9 cellular contexts compared by ENCODE assay signal in the genomic region with DNA sequence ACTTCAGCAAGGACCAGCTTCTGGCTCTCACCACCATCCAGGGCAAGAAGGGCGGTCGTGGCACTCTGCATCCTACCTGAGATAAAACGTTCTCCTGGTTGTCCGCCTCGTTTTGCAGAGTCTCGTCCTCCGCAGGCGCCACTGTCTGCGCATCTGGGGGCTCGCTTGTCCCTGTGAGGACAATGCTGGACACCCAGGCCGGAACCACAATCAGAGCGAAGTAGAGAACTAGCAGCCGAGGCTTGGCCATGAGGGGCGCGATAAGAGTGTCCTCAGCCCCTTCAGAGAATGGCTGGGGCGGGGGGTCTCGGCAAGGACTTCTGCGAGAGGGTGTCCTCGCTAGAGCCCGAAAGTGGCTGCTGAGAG. TPM values are rescaled to one million over a fixed set of nuclear protein-coding genes. Genes with fewer than 3 reads are reported as not detected.
DNase-seq lines count a peak whose midpoint lies in the region; ATAC-seq and TF ChIP-seq lines count a peak whose summit lies in the region.
"Had no signal": no experiment of that assay in that cellular context is flagged by ENCODE, and none has a peak within 500 bp of the region (broad histone marks: within the 10 kb centered on the region; RNA-seq: fewer than 3 reads in every experiment).

No MANE protein-coding gene starts in this region.

- WGBS in right cardiac atrium: 22% methylated on average over 20 of the region's 20 CpGs
- 37% methylated on average over 20 of the region's 20 CpGs for WGBS in sigmoid colon, 2 donors

- no peaks in the 10 kb centered on the region for H3K27me3 ChIP-seq in right cardiac atrium (ENCODE audit: control insufficient read depth, insufficient read depth)
- H3K27me3 ChIP-seq in sigmoid colon: no peaks in the 10 kb centered on the region

- no peak for TF ChIP-seq POLR2A in sigmoid colon (IDR thresholded peaks at IDR 0.05)

- peaks cover 15% of the 10 kb centered on the region for H3K4me1 ChIP-seq in right cardiac atrium (ENCODE audit: control insufficient read depth, insufficient read depth, low read length)
- peaks cover 0 to 59% (median 42%) of the 10 kb centered on the region in 4 donors for H3K4me1 ChIP-seq in sigmoid colon

- ATAC-seq in right cardiac atrium (peak in 1 of 2 donors; percentile 2), HG03159 (IDR thresholded peaks at IDR 0.05; ENCODE audit: unreplicated experiment) (no peak)

- peaks cover 0 to 17% (median 0%) of the 10 kb centered on the region in 4 donors for H3K36me3 ChIP-seq in sigmoid colon

- no peak for TF ChIP-seq EP300 in sigmoid colon (IDR thresholded peaks at IDR 0.05)

- H3K4me3 ChIP-seq in GM08714 (ENCODE audit: low read length): peak overlapping the region; percentile 77; the same call in 1 of the 2 replicates
- H3K4me3 ChIP-seq in WI38 (ENCODE audit: low read depth, low read length): peak overlapping the region; percentile 76
- H3K4me3 ChIP-seq in right cardiac atrium (ENCODE audit: low read length): peak overlapping the region; percentile 81
- peak overlapping the region; percentile 58 to 72 (median 67) for H3K4me3 ChIP-seq in sigmoid colon

- TF ChIP-seq CTCF in WI38 (IDR thresholded peaks at IDR 0.05; ENCODE audit: low read depth, low read length) (no peak), sigmoid colon (IDR thresholded peaks at IDR 0.05) (no peak)

- DNase-seq in right cardiac atrium (peak in 2 of 3 donors; percentile 24 to 50), sigmoid colon (no peak), NCI-H128 (lab: John Stamatoyannopoulos, UW; ENCODE audit: unreplicated experiment) (no peak), NCI-H226 (no peak), EL (no peak)
- DNase-seq: MV-4-11 had no signal

- H3K27ac ChIP-seq in right cardiac atrium (ENCODE audit: low read length) (no peak overlapping the region), sigmoid colon (peak overlapping the region; percentile 33 to 84 (median 83))

- no peaks in the 10 kb centered on the region for H3K9me3 ChIP-seq in right cardiac atrium (ENCODE audit: control insufficient read depth, low read length)
- H3K9me3 ChIP-seq in sigmoid colon: no peaks in the 10 kb centered on the region

- intact Hi-C loops in right cardiac atrium (cut with DNase I): loop anchor here in 1 of 4 donors (5.0 kb wide), 1 partner anchor 156 kb away; no protein-coding TSS in a partner anchor
- intact Hi-C loops in sigmoid colon (cut with DNase I): loop anchor here (2.0 to 5.0 kb wide), 2 partner anchors 34 to 231 kb away; no protein-coding TSS in a partner anchor

RNA-seq across cellular contexts. Expression of a gene that starts 0.5 kb away (rescaled TPM):
- total RNA-seq in right cardiac atrium (1 to 10 TPM; 1.8 to 8.9 (median 5.4) TPM), sigmoid colon (10 to 100 TPM; 14.3 to 27.4 (median 20.2) TPM)
- polyA plus RNA-seq in right cardiac atrium (2.7 TPM), sigmoid colon (1 to 10 TPM; 1.2 to 5.3 (median 3.5) TPM)

RNA-seq across cellular contexts. Expression of a gene that starts 46.3 kb away (rescaled TPM):
- total RNA-seq in right cardiac atrium (1 to 10 TPM; 1.4 to 4.5 (median 4.3) TPM), sigmoid colon (10 to 100 TPM in 1 of 4 donors, 1 to 10 TPM in 3; 4.6 to 11.9 (median 7.2) TPM)
- polyA plus RNA-seq in right cardiac atrium (0.86 TPM), sigmoid colon (1 to 10 TPM; 1.2 to 3.5 (median 3.1) TPM)

Comparison
In these comparisons a context has a peak if more than half of its experiments do, and no peak if none do; other contexts are left out.
1. DNase-seq: peak in right cardiac atrium (2 of 3); none in sigmoid colon (single experiment), NCI-H128 (single experiment), NCI-H226 (single experiment) and EL (single experiment).
2. Peak in every context shown above with its lines, with median percentiles within 50 percentile points of each other: H3K4me3 ChIP-seq.